ENCODE assay signal across 8 cellular contexts in the genomic region with DNA sequence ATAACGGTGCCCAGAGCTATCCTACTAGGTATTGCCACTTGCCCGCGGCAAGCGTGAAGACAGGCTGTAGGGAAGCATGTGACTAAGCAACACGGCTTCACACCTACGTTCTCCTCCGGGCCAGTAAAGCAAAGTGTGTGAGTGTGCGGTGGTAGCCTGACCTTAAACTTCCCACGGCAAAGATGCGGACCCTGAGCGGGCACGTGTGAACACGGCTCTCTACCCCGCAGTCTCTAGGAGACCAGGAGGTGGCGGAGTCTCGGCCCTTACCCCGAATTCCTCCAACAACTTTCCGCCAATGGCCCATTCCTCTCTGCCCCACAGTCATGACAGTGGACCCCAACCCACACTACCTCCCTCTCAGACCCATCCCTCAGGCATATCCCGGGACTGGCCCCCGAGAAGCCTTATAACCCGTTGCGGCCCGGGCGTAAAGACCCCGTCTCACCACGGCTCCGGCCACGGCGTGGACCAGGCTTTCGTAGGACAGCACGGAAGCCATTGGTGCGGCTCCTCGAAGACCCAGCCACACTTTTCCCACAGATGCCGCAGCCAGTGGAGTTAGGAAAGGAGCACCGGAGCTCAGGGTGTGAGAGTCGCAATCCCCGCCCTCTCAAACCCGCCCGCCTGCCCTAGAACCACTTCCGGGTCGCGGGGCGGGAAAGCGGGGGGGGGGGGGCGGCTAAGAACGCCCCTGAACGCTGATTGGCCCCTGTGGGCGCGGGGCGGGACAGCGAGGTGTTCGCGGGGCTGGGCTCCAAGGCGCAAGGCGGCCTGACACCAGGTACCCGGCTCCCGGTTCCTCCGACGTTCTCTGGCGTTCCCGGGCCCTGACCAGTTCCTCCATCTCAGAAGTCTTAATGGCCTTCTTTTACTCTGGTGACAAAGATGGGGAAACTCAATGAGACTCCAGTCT.
DNase-seq lines count a peak whose midpoint lies in the region; ATAC-seq and TF ChIP-seq lines count a peak whose summit lies in the region.

A gene with protein sequence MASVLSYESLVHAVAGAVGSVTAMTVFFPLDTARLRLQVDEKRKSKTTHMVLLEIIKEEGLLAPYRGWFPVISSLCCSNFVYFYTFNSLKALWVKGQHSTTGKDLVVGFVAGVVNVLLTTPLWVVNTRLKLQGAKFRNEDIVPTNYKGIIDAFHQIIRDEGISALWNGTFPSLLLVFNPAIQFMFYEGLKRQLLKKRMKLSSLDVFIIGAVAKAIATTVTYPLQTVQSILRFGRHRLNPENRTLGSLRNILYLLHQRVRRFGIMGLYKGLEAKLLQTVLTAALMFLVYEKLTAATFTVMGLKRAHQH (minus strand): TSS at position 600 of the 916 bp plus-strand sequence. CDS start 98 bp downstream, at position 502.

- DNase-seq in NCI-H2029 (lab: John Stamatoyannopoulos, UW) = peak; percentile 73
- DNase-seq in T-helper 9 cell = peak; percentile 84
- DNase-seq in astrocyte of the hippocampus (ENCODE audit: low read depth, low spot score) = peak; percentile 91
- DNase-seq in hypothalamus (lab: John Stamatoyannopoulos, UW) = peak; percentile 39 to 94 (median 80)
- DNase-seq in retinal pigment epithelial cell (ENCODE audit: low read depth) = peak; percentile 53
- DNase-seq in cortex of kidney (lab: John Stamatoyannopoulos, UW) = no peak

- peak; percentile 71 for ATAC-seq in HG02870 (IDR thresholded peaks at IDR 0.05; ENCODE audit: unreplicated experiment)

- peak; percentile 66 for TF ChIP-seq CTCF in GM12873 (IDR thresholded peaks at IDR 0.05; ENCODE audit: insufficient read depth, low read depth, low read length, missing control alignments)
- peak; percentile 54 for TF ChIP-seq CTCF in retinal pigment epithelial cell (conservative IDR thresholded peaks at IDR 0.05; ENCODE audit: low read depth, low read length)

- peak within 1 kb of the TSS; percentile 94 for H3K4me3 ChIP-seq in retinal pigment epithelial cell (ENCODE audit: low read length)
